11 cellular contexts compared by ENCODE assay signal in genomic region chr1:219659682-219660081, GRCh38. TPM values are rescaled to one million over a fixed set of nuclear protein-coding genes. Genes with fewer than 3 reads are reported as not detected.
DNase-seq lines count a peak whose midpoint lies in the region; ATAC-seq, FAIRE-seq and TF ChIP-seq lines count a peak whose summit lies in the region.
"Had no signal": no experiment of that assay in that cellular context is flagged by ENCODE, and none has a peak within 500 bp of the region (broad histone marks: within the 10 kb centered on the region; RNA-seq: fewer than 3 reads in every experiment).

No MANE protein-coding gene starts in this region.

- H3K9me3 Mint-ChIP-seq in astrocyte (ENCODE audit: unreplicated experiment): no peaks in the 10 kb centered on the region
- H3K9me3 Mint-ChIP-seq in nephron: peaks cover 3% of the 10 kb centered on the region
- peaks cover 11% of the 10 kb centered on the region for H3K9me3 Mint-ChIP-seq in natural killer cell treated with Interleukin-12 subunit alpha and Interleukin-12 subunit beta and Interleukin-15 and Interleukin-18, amount 100 ng/mL, for 72 hours
- H3K9me3 Mint-ChIP-seq: activated naive CD4-positive, alpha-beta T cell treated with anti-CD3 and anti-CD28 coated beads, Interleukin-2, amount 10 ng/mL, durations not matched to agents 7 days and 5 days had no signal

- H3K36me3 ChIP-seq in astrocyte (ENCODE audit: insufficient read depth, low read length): no peaks in the 10 kb centered on the region
- H3K36me3 ChIP-seq: thoracic aorta had no signal

- TF ChIP-seq CTCF in astrocyte (IDR thresholded peaks at IDR 0.05; ENCODE audit: insufficient read depth, low read depth, low read length) (no peak), nephron (IDR thresholded peaks at IDR 0.05; ENCODE audit: unreplicated experiment in 3 of 3) (no peak)

- H3K27ac Mint-ChIP-seq in astrocyte (ENCODE audit: unreplicated experiment) (no peak overlapping the region), nephron (peak overlapping the region; percentile 38 to 95 (median 39))
- no peak overlapping the region for H3K27ac Mint-ChIP-seq in natural killer cell treated with Interleukin-12 subunit alpha and Interleukin-12 subunit beta and Interleukin-15 and Interleukin-18, amount 100 ng/mL, for 72 hours
- H3K27ac Mint-ChIP-seq: activated naive CD4-positive, alpha-beta T cell treated with anti-CD3 and anti-CD28 coated beads, Interleukin-2, amount 10 ng/mL, durations not matched to agents 7 days and 5 days had no signal

- ATAC-seq in GM21360 (IDR thresholded peaks at IDR 0.05; ENCODE audit: unreplicated experiment) (peak; percentile 36), GM21576 (IDR thresholded peaks at IDR 0.05; ENCODE audit: unreplicated experiment) (no peak)
- no peak for ATAC-seq in natural killer cell treated with Interleukin-12 subunit alpha and Interleukin-12 subunit beta and Interleukin-15 and Interleukin-18, amount 100 ng/mL, for 72 hours
- ATAC-seq: WTC11 had no signal

- peak overlapping the region; percentile 83 for H3K4me2 ChIP-seq in astrocyte (ENCODE audit: low read length)

- no peak overlapping the region for H2AFZ ChIP-seq in astrocyte (ENCODE audit: low read depth, low read length)

- H3K9ac ChIP-seq in astrocyte (ENCODE audit: low read length): peak overlapping the region; percentile 79

- DNase-seq in NCI-H1092 (lab: John Stamatoyannopoulos, UW) (peak; percentile 10), astrocyte (ENCODE audit: low read depth) (peak; percentile 84)
- no peak for DNase-seq in natural killer cell treated with Interleukin-12 subunit alpha and Interleukin-12 subunit beta and Interleukin-15 and Interleukin-18, amount 100 ng/mL, for 72 hours (ENCODE audit: low spot score)
- DNase-seq in stimulated activated CD4-positive, alpha-beta T cell treated with anti-CD3 and anti-CD28 coated beads, Interleukin-1b, Interleukin-23, amount 100 ng/mL, for 48 hours: no peak
- DNase-seq: activated naive CD4-positive, alpha-beta T cell treated with anti-CD3 and anti-CD28 coated beads, Interleukin-2, amount 10 ng/mL, durations not matched to agents 7 days and 5 days; stimulated activated CD4-positive, alpha-beta T cell treated with anti-CD3 and anti-CD28 coated beads, Interleukin-4, amount 100 ng/mL, for 4 hours had no signal

- H3K4me1 Mint-ChIP-seq in astrocyte (ENCODE audit: low read depth, unreplicated experiment): peaks cover 21% of the 10 kb centered on the region
- peaks cover 48% of the 10 kb centered on the region for H3K4me1 Mint-ChIP-seq in nephron
- peaks cover 0 to 5% of the 10 kb centered on the region in 2 donors for H3K4me1 Mint-ChIP-seq in natural killer cell treated with Interleukin-12 subunit alpha and Interleukin-12 subunit beta and Interleukin-15 and Interleukin-18, amount 100 ng/mL, for 72 hours (ENCODE audit: low read depth in 2 of 2)
- H3K4me1 Mint-ChIP-seq: activated naive CD4-positive, alpha-beta T cell treated with anti-CD3 and anti-CD28 coated beads, Interleukin-2, amount 10 ng/mL, durations not matched to agents 7 days and 5 days had no signal

- no peaks in the 10 kb centered on the region for H4K20me1 ChIP-seq in astrocyte (ENCODE audit: insufficient read depth, low read length)

- H3K9me3 ChIP-seq in astrocyte (ENCODE audit: insufficient read depth, low read depth, low read length): no peaks in the 10 kb centered on the region
- H3K9me3 ChIP-seq: thoracic aorta had no signal

- FAIRE-seq in astrocyte (lab: Jason Lieb, UNC): peak; percentile 70

- H3K4me1 ChIP-seq in astrocyte (ENCODE audit: insufficient read depth, low read length): peaks cover 24% of the 10 kb centered on the region

- H3K4me3 Mint-ChIP-seq in astrocyte (ENCODE audit: unreplicated experiment): no peak overlapping the region
- H3K4me3 Mint-ChIP-seq in nephron: no peak overlapping the region
- no peak overlapping the region for H3K4me3 Mint-ChIP-seq in natural killer cell treated with Interleukin-12 subunit alpha and Interleukin-12 subunit beta and Interleukin-15 and Interleukin-18, amount 100 ng/mL, for 72 hours
- H3K4me3 Mint-ChIP-seq: activated naive CD4-positive, alpha-beta T cell treated with anti-CD3 and anti-CD28 coated beads, Interleukin-2, amount 10 ng/mL, durations not matched to agents 7 days and 5 days had no signal

- H3K36me3 Mint-ChIP-seq in astrocyte (ENCODE audit: low read depth, unreplicated experiment): no peaks in the 10 kb centered on the region
- H3K36me3 Mint-ChIP-seq in nephron (ENCODE audit: low read depth): no peaks in the 10 kb centered on the region
- H3K36me3 Mint-ChIP-seq in natural killer cell treated with Interleukin-12 subunit alpha and Interleukin-12 subunit beta and Interleukin-15 and Interleukin-18, amount 100 ng/mL, for 72 hours: no peaks in the 10 kb centered on the region
- H3K36me3 Mint-ChIP-seq: activated naive CD4-positive, alpha-beta T cell treated with anti-CD3 and anti-CD28 coated beads, Interleukin-2, amount 10 ng/mL, durations not matched to agents 7 days and 5 days; WTC11 had no signal

- no peaks in the 10 kb centered on the region for H3K27me3 ChIP-seq in astrocyte (ENCODE audit: insufficient read depth, low read length)

- H3K27ac ChIP-seq in astrocyte (ENCODE audit: low read depth, low read length): peak overlapping the region; percentile 75
- H3K27ac ChIP-seq: thoracic aorta had no signal

- H3K79me2 ChIP-seq in astrocyte (ENCODE audit: insufficient read depth, low read length): no peaks in the 10 kb centered on the region

- H3K4me3 ChIP-seq in astrocyte (ENCODE audit: insufficient read depth, low read depth, low read length): no peak overlapping the region

- no peaks in the 10 kb centered on the region for H3K27me3 Mint-ChIP-seq in astrocyte (ENCODE audit: low read depth, unreplicated experiment)
- H3K27me3 Mint-ChIP-seq in nephron (ENCODE audit: low read depth): no peaks in the 10 kb centered on the region
- H3K27me3 Mint-ChIP-seq in natural killer cell treated with Interleukin-12 subunit alpha and Interleukin-12 subunit beta and Interleukin-15 and Interleukin-18, amount 100 ng/mL, for 72 hours: peaks cover 0 to 28% of the 10 kb centered on the region in 2 donors

RNA-seq across cellular contexts. Expression of gene ZC3H11B, which starts 46.8 kb away (rescaled TPM):
- total RNA-seq in astrocyte: 0.50 TPM in 1 of 2 replicates, not detected in the other
- total RNA-seq in natural killer cell treated with Interleukin-12 subunit alpha and Interleukin-12 subunit beta and Interleukin-15 and Interleukin-18, amount 100 ng/mL, for 72 hours: not detected
- total RNA-seq: thoracic aorta had no signal

Comparison
In these comparisons a context has a peak if more than half of its experiments do, and no peak if none do; other contexts are left out.
1. DNase-seq: peak in NCI-H1092 (single experiment) and astrocyte (single experiment); none in natural killer cell treated with Interleukin-12 subunit alpha and Interleukin-12 subunit beta and Interleukin-15 and Interleukin-18, amount 100 ng/mL, for 72 hours (single experiment) and stimulated activated CD4-positive, alpha-beta T cell treated with anti-CD3 and anti-CD28 coated beads, Interleukin-1b, Interleukin-23, amount 100 ng/mL, for 48 hours (single experiment).
2. H3K27ac Mint-ChIP-seq: peak in nephron (3 of 3); none in astrocyte (single experiment) and natural killer cell treated with Interleukin-12 subunit alpha and Interleukin-12 subunit beta and Interleukin-15 and Interleukin-18, amount 100 ng/mL, for 72 hours (0 of 2).